Comparison of ENCODE assay signal across 8 cellular contexts in the genomic region with DNA sequence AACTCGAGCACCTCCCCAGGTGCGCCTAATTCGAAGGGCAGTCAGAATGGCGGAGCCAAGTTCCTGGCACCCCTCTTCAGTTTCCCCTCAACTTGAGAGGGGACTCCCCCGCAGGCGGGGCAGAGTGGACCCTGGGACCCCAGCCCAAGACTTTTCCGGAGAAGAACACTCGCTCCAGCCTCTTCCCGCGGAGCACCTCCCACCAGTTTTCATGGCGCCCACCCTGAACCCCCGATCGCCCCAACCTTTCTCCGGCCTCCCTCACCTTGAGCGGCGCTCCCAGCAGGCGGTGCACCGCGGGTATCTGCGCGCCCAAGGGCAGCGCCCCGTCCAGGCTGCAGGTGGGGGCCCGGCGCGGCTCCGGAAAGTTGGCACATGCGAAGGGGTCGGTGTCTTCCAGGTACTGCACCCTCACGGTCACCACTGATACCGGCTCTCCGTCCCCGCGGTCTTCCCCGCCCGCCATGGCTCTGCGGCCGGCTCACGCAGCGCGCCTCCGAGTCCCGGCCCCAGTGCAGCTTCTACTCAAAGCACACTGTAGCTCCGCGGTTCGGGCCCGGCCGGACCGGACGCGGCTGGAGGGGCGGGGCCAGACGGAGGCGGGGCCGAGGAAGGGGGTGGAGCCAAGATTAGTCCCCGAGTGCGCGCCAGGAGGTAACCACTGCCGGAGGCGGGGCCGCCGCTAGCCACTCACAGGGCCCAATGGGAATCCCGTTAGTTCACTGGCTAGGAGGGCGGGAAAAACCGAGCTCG. TPM values are rescaled to one million over a fixed set of nuclear protein-coding genes. Genes with fewer than 3 reads are reported as not detected.
A peak's percentile ranks its signal among the peaks of the same experiment; 100 is the strongest.
DNase-seq lines count a peak whose midpoint lies in the region; ATAC-seq and TF ChIP-seq lines count a peak whose summit lies in the region.

TSS of gene FHOD1 (minus strand) at position 537 of the 753 bp plus-strand sequence. CDS start at position 466, 71 bp downstream.

- TF ChIP-seq POLR2A in GM18505 (IDR thresholded peaks at IDR 0.05; ENCODE audit: borderline replicate concordance, extremely low read depth, insufficient read depth, insufficient read length) = peak; percentile 74

- DNase-seq in NCI-H1930 (lab: John Stamatoyannopoulos, UW) (peak; percentile 61 to 85), left ventricle myocardium inferior (peak; percentile 99), psoas muscle (peak; percentile 98 to 99)

- H3K4me3 ChIP-seq in left ventricle myocardium inferior (peak within 1 kb of the TSS; percentile 88), psoas muscle (peak within 1 kb of the TSS; percentile 94), urinary bladder (ENCODE audit: low read depth, low read length) (peak within 1 kb of the TSS; percentile 69)

- H3K4me1 ChIP-seq in left ventricle myocardium inferior (peaks cover 75% of the 10 kb centered on the region), psoas muscle (peaks cover 42% of the 10 kb centered on the region), urinary bladder (ENCODE audit: insufficient read depth) (no peaks in the 10 kb centered on the region)

- H3K27me3 ChIP-seq in left ventricle myocardium inferior (ENCODE audit: low read depth) (peaks cover 15% of the 10 kb centered on the region), psoas muscle (ENCODE audit: insufficient read depth in 3 of 3, low read length in 2 of 3) (no peaks in the 10 kb centered on the region)

- H3K27ac ChIP-seq in angular gyrus (ENCODE audit: low read depth, low read length) = peak within 1 kb of the TSS; percentile 29
- peak within 1 kb of the TSS; percentile 98 for H3K27ac ChIP-seq in left ventricle myocardium inferior (replicated peaks)
- peak within 1 kb of the TSS; percentile 99 for H3K27ac ChIP-seq in psoas muscle
- peak within 1 kb of the TSS; percentile 66 for H3K27ac ChIP-seq in urinary bladder (ENCODE audit: low read depth)

- TF ChIP-seq CTCF in left ventricle myocardium inferior (IDR thresholded peaks at IDR 0.05; ENCODE audit: borderline replicate concordance) (no peak), psoas muscle (IDR thresholded peaks at IDR 0.05) (no peak)

- intact Hi-C loops in T-helper 2 cell treated with Interferon-gamma antibody and Interleukin-4, amounts not matched to agents 100 ng/mL and 5 ng/mL, for 36 hours (cut with micrococcal nuclease) = loop anchor here (1.0 to 10.0 kb wide), 7 partner anchors 11 to 418 kb away; partner anchors contain the start of genes ACD, C16orf86, CBFB and ENKD1
- intact Hi-C loops in left ventricle myocardium inferior (cut with micrococcal nuclease) (no loop called here), psoas muscle (cut with DNase I) (no loop called here)

- WGBS in psoas muscle, 3 donors = 0 to 1% (median 0%) methylated on average over 57 to 66 of the region's 66 CpGs
- WGBS in urinary bladder = under 1% methylated on average over 66 of the region's 66 CpGs

- H3K36me3 ChIP-seq in left ventricle myocardium inferior = no peaks in the 10 kb centered on the region
- H3K36me3 ChIP-seq in psoas muscle (ENCODE audit: insufficient read depth in 1 of 2, low read depth in 1 of 2) = no peaks in the 10 kb centered on the region
- H3K36me3 ChIP-seq in urinary bladder (ENCODE audit: insufficient read depth) = no peaks in the 10 kb centered on the region

- ATAC-seq in GM18505 (IDR thresholded peaks at IDR 0.05; ENCODE audit: unreplicated experiment) = peak; percentile 55
- peak; percentile 42 for ATAC-seq in HG02970 (IDR thresholded peaks at IDR 0.05; ENCODE audit: low FRiP score, unreplicated experiment)
- ATAC-seq in psoas muscle = peak; percentile 63 to 71 (median 70)

- H3K9me3 ChIP-seq in left ventricle myocardium inferior (replicated peaks) (no peaks in the 10 kb centered on the region), psoas muscle (no peaks in the 10 kb centered on the region)

RNA-seq across cellular contexts. Expression of gene FHOD1, which starts in this region (rescaled TPM):
- total RNA-seq in T-helper 2 cell treated with Interferon-gamma antibody and Interleukin-4, amounts not matched to agents 100 ng/mL and 5 ng/mL, for 36 hours = 60.3 and 64.6 TPM in 2 replicates
- total RNA-seq in left ventricle myocardium inferior = 18.0 TPM
- total RNA-seq in psoas muscle = 100 to 1,000 TPM in 3 of 4 donors, 10 to 100 TPM in 1; 61.5 to 154 (median 124) TPM
- 10 to 100 TPM; 16.9 to 48.7 (median 27.2) TPM for polyA plus RNA-seq in psoas muscle
- total RNA-seq in urinary bladder = 7.5 TPM
- 16.4 TPM for polyA plus RNA-seq in urinary bladder

Comparison
In these comparisons a context has a peak if more than half of its experiments do, and no peak if none do; other contexts are left out.
1. Peak in every context shown above with its lines: DNase-seq, ATAC-seq, H3K4me3 ChIP-seq and H3K27ac ChIP-seq.
2. H3K27ac ChIP-seq: peak in every context shown above with its lines; median percentile 99 in psoas muscle; 98 in left ventricle myocardium inferior; 66 in urinary bladder; 29 in angular gyrus.